In genomic region chr1:45303582-45304310, GRCh38 we compare ENCODE assay signal across 1 cellular context.
TF ChIP-seq lines count a peak whose summit lies in the region.

No MANE protein-coding gene starts in this region.

TF ChIP-seq in HepG2, 621 proteins besides CTCF, POLR2A, EP300 and RAD21 (continued from another document and continues in another):
- no peak for TF ChIP-seq HMGXB3 (CRISPR knock-in tag; IDR thresholded peaks at IDR 0.05; ENCODE audit: borderline replicate concordance)
- peak; percentile 71; the same call in 1 of the 2 replicates for TF ChIP-seq EED (CRISPR knock-in tag; IDR thresholded peaks at IDR 0.05)
- peak; percentile 76; the same call in 1 of the 2 replicates for TF ChIP-seq ZNF891 (CRISPR knock-in tag; IDR thresholded peaks at IDR 0.05)
- no peak for TF ChIP-seq E2F2 (CRISPR knock-in tag; IDR thresholded peaks at IDR 0.05; ENCODE audit: borderline replicate concordance)
- no peak for TF ChIP-seq TP53 (CRISPR knock-in tag; conservative IDR thresholded peaks at IDR 0.05)
- TF ChIP-seq SP140L (CRISPR knock-in tag; IDR thresholded peaks at IDR 0.05; ENCODE audit: borderline replicate concordance) = no peak
- TF ChIP-seq ZNF746 (CRISPR knock-in tag; IDR thresholded peaks at IDR 0.05) = peak; percentile 52
- no peak for TF ChIP-seq PREB (CRISPR knock-in tag; IDR thresholded peaks at IDR 0.05)
- TF ChIP-seq ZNF546 (CRISPR knock-in tag; conservative IDR thresholded peaks at IDR 0.05) = 0 out of 2 replicates have a peak, but pooled peaks have one; percentile 41
- peak; percentile 76 for TF ChIP-seq MYPOP (CRISPR knock-in tag; IDR thresholded peaks at IDR 0.05)
- TF ChIP-seq ZNF556 (CRISPR knock-in tag; IDR thresholded peaks at IDR 0.05; ENCODE audit: borderline replicate concordance) = no peak; the same call in 1 of the 2 replicates
- no peak for TF ChIP-seq U2AF1 (optimal IDR thresholded peaks at IDR 0.05; ENCODE audit: low read depth, low read length)
- TF ChIP-seq HOXD1 (CRISPR knock-in tag; IDR thresholded peaks at IDR 0.05) = 0 out of 2 replicates have a peak, but pooled peaks have one; percentile 26
- TF ChIP-seq ZNF326 (CRISPR knock-in tag; IDR thresholded peaks at IDR 0.05; ENCODE audit: borderline replicate concordance) = no peak
- peak; percentile 44 for TF ChIP-seq ZNF770 (CRISPR knock-in tag; IDR thresholded peaks at IDR 0.05)
- no peak for TF ChIP-seq AGO1 (IDR thresholded peaks at IDR 0.05; ENCODE audit: low read depth, low read length, poor library complexity, severe bottlenecking)
- peak; percentile 64; the same call in 1 of the 2 replicates for TF ChIP-seq KLF11 (CRISPR knock-in tag; IDR thresholded peaks at IDR 0.05)
- no peak for TF ChIP-seq ZNF639 (CRISPR knock-in tag; conservative IDR thresholded peaks at IDR 0.05)
- peak; percentile 80 for TF ChIP-seq IRF2 (CRISPR knock-in tag; IDR thresholded peaks at IDR 0.05)
- TF ChIP-seq MEIS2 (CRISPR knock-in tag; IDR thresholded peaks at IDR 0.05) = peak; percentile 71; the same call in 1 of the 2 replicates
- TF ChIP-seq HNRNPK (IDR thresholded peaks at IDR 0.05; ENCODE audit: low read depth, low read length, poor library complexity, severe bottlenecking) = peak; percentile 96
- TF ChIP-seq PTBP1 (IDR thresholded peaks at IDR 0.05; ENCODE audit: low read depth, low read length, poor library complexity, severe bottlenecking) = no peak
- TF ChIP-seq ZNF703 (CRISPR knock-in tag; IDR thresholded peaks at IDR 0.05; ENCODE audit: borderline replicate concordance) = no peak; the same call in 1 of the 2 replicates
- no peak for TF ChIP-seq MZF1 (CRISPR knock-in tag; IDR thresholded peaks at IDR 0.05; ENCODE audit: borderline replicate concordance)
- TF ChIP-seq RFXAP (CRISPR knock-in tag; IDR thresholded peaks at IDR 0.05; ENCODE audit: borderline replicate concordance) = peak; percentile 50; the same call in 1 of the 2 replicates
- TF ChIP-seq CENPT (CRISPR knock-in tag; IDR thresholded peaks at IDR 0.05; ENCODE audit: low read depth) = no peak
- TF ChIP-seq ZNF597 (CRISPR knock-in tag; IDR thresholded peaks at IDR 0.05) = no peak
- no peak for TF ChIP-seq HNF4G (IDR thresholded peaks at IDR 0.05; ENCODE audit: borderline replicate concordance, low read depth, low read length)
- 0 out of 2 replicates have a peak, but pooled peaks have one; percentile 13 for TF ChIP-seq HNF4G (CRISPR knock-in tag; IDR thresholded peaks at IDR 0.05; ENCODE audit: borderline replicate concordance, low read depth)
- TF ChIP-seq ZNF3 (CRISPR knock-in tag; IDR thresholded peaks at IDR 0.05) = no peak
- no peak for TF ChIP-seq ZEB1 (IDR thresholded peaks at IDR 0.05; ENCODE audit: insufficient replicate concordance, low read depth)
- no peak for TF ChIP-seq GTF3A (CRISPR knock-in tag; conservative IDR thresholded peaks at IDR 0.05)
- TF ChIP-seq BCL3 (CRISPR knock-in tag; IDR thresholded peaks at IDR 0.05) = no peak; the same call in 1 of the 2 replicates
- no peak for TF ChIP-seq ZNF576 (CRISPR knock-in tag; IDR thresholded peaks at IDR 0.05)
- TF ChIP-seq ZNF138 (CRISPR knock-in tag; IDR thresholded peaks at IDR 0.05; ENCODE audit: low read depth) = peak; percentile 77; the same call in 1 of the 2 replicates
- no peak for TF ChIP-seq ZNF616 (CRISPR knock-in tag; IDR thresholded peaks at IDR 0.05; ENCODE audit: low read depth)
- TF ChIP-seq ZNF773 (CRISPR knock-in tag; IDR thresholded peaks at IDR 0.05; ENCODE audit: borderline replicate concordance) = no peak
- TF ChIP-seq ISL2 (CRISPR knock-in tag; IDR thresholded peaks at IDR 0.05) = peak; percentile 33
- TF ChIP-seq REXO4 (CRISPR knock-in tag; IDR thresholded peaks at IDR 0.05; ENCODE audit: borderline replicate concordance) = no peak
- peak; percentile 75; the same call in 1 of the 2 replicates for TF ChIP-seq GZF1 (CRISPR knock-in tag; IDR thresholded peaks at IDR 0.05)
- TF ChIP-seq ZNF7 (CRISPR knock-in tag; IDR thresholded peaks at IDR 0.05) = no peak
- TF ChIP-seq ZBTB34 (CRISPR knock-in tag; IDR thresholded peaks at IDR 0.05) = 0 out of 2 replicates have a peak, but pooled peaks have one; percentile 58
- TF ChIP-seq FOXP4 (CRISPR knock-in tag; IDR thresholded peaks at IDR 0.05) = peak; percentile 32
- peak; percentile 81 for TF ChIP-seq TAF1 (CRISPR knock-in tag; IDR thresholded peaks at IDR 0.05)
